In genomic region chr11:103730151-103730940, GRCh38 we compare ENCODE assay signal across 21 cellular contexts.
DNase-seq lines count a peak whose midpoint lies in the region; ATAC-seq, FAIRE-seq and TF ChIP-seq lines count a peak whose summit lies in the region.
"Had no signal": no experiment of that assay in that cellular context is flagged by ENCODE, and none has a peak within 500 bp of the region (broad histone marks: within the 10 kb centered on the region; RNA-seq: fewer than 3 reads in every experiment).

No MANE protein-coding gene starts in this region.

- peak; percentile 93 for ATAC-seq in SK-N-SH treated with all-trans-retinoic acid at 6 μM for 48 hours
- ATAC-seq in GM19467 (IDR thresholded peaks at IDR 0.05; ENCODE audit: unreplicated experiment) = no peak
- no peak for ATAC-seq in omental fat pad (ENCODE audit: low FRiP score)
- ATAC-seq: activated naive CD8-positive, alpha-beta T cell treated with anti-CD3 and anti-CD28 coated beads, Interleukin-2, amount 50 U/mL, for 24 hours; activated T-cell treated with anti-CD3 and anti-CD28 coated beads, Interleukin-2, amount 50 U/mL, for 4 hours; lower lobe of right lung had no signal

- no peaks in the 10 kb centered on the region for H3K36me3 Mint-ChIP-seq in CD14-positive monocyte
- H3K36me3 Mint-ChIP-seq: CD4-positive, alpha-beta memory T cell had no signal

- H3K4me1 Mint-ChIP-seq in CD14-positive monocyte = no peaks in the 10 kb centered on the region
- H3K4me1 Mint-ChIP-seq: activated naive CD8-positive, alpha-beta T cell treated with anti-CD3 and anti-CD28 coated beads, Interleukin-2, amount 50 U/mL, for 24 hours had no signal

- no peaks in the 10 kb centered on the region for H3K36me3 ChIP-seq in fibroblast of lung (ENCODE audit: control insufficient read depth, insufficient read depth, low read length)
- H3K36me3 ChIP-seq: lower lobe of right lung, neutrophil had no signal

- no peak overlapping the region for H3K27ac ChIP-seq in fibroblast of lung (ENCODE audit: insufficient read depth, low read length)
- H3K27ac ChIP-seq: lower lobe of right lung, neutrophil had no signal

- FAIRE-seq in GM19239 (lab: Jason Lieb, UNC) = no peak

- no peaks in the 10 kb centered on the region for H3K9me3 ChIP-seq in fibroblast of lung (ENCODE audit: control insufficient read depth, insufficient read depth, low read depth, low read length)
- H3K9me3 ChIP-seq: lower lobe of right lung, neutrophil had no signal

- TF ChIP-seq CTCF in fibroblast of lung (conservative IDR thresholded peaks at IDR 0.05 in 1 of 2, IDR thresholded peaks at IDR 0.05 in 1 of 2; ENCODE audit: low read depth in 1 of 2, low read length in 2 of 2) = no peak
- TF ChIP-seq CTCF in omental fat pad (IDR thresholded peaks at IDR 0.05) = no peak
- no peak for TF ChIP-seq CTCF in CD14-positive monocyte (IDR thresholded peaks at IDR 0.05)

- H3K27me3 ChIP-seq in fibroblast of lung (ENCODE audit: control insufficient read depth, insufficient read depth, low read length) = no peaks in the 10 kb centered on the region
- H3K27me3 ChIP-seq: neutrophil had no signal

- H3K4me3 Mint-ChIP-seq in CD14-positive monocyte = no peak overlapping the region
- H3K4me3 Mint-ChIP-seq: activated naive CD8-positive, alpha-beta T cell treated with anti-CD3 and anti-CD28 coated beads, Interleukin-2, amount 50 U/mL, for 24 hours; activated T-cell treated with anti-CD3 and anti-CD28 coated beads, Interleukin-2, amount 50 U/mL, for 4 hours; CD4-positive, alpha-beta memory T cell; dendritic cell treated with granulocyte-macrophage colony-stimulating factor and Interleukin-4, amounts not matched to agents 40 ng/mL and 50 ng/mL, for 4 days had no signal

- no peaks in the 10 kb centered on the region for H3K4me1 ChIP-seq in fibroblast of lung (ENCODE audit: control insufficient read depth, extremely low read depth, insufficient read depth, low read length)
- H3K4me1 ChIP-seq: lower lobe of right lung had no signal

- no peak overlapping the region for H3K27ac Mint-ChIP-seq in CD14-positive monocyte
- H3K27ac Mint-ChIP-seq: activated naive CD8-positive, alpha-beta T cell treated with anti-CD3 and anti-CD28 coated beads, Interleukin-2, amount 50 U/mL, for 24 hours; CD4-positive, alpha-beta memory T cell; dendritic cell treated with granulocyte-macrophage colony-stimulating factor and Interleukin-4, amounts not matched to agents 40 ng/mL and 50 ng/mL, for 4 days had no signal

- H3K4me2 ChIP-seq in fibroblast of lung (ENCODE audit: extremely low read depth, insufficient read depth, low read length) = no peak overlapping the region

- no peaks in the 10 kb centered on the region for H3K79me2 ChIP-seq in fibroblast of lung (ENCODE audit: control insufficient read depth, insufficient read depth, low read length)

- no peaks in the 10 kb centered on the region for H4K20me1 ChIP-seq in fibroblast of lung (ENCODE audit: control insufficient read depth, extremely low read depth, insufficient read depth, low read length)

- intact Hi-C loops in CD14-positive monocyte (cut with micrococcal nuclease) = no loop called here

- H3K4me3 ChIP-seq in fibroblast of lung (replicated peaks in 1 of 4; ENCODE audit: control extremely low read depth in 1 of 4, insufficient read depth in 1 of 4, low read depth in 3 of 4, low read length in 4 of 4) = no peak overlapping the region
- H3K4me3 ChIP-seq: lower lobe of right lung had no signal

- DNase-seq in HCEC 1CT (peak; percentile 39), fibroblast of lung (ENCODE audit: low read depth in 2 of 2) (peak; percentile 55 to 63), renal cortical epithelial cell (ENCODE audit: low read depth) (peak; percentile 48), omental fat pad (ENCODE audit: low spot score) (no peak), GM19239 (ENCODE audit: insufficient read length, low spot score) (no peak), CD14-positive monocyte (ENCODE audit: low spot score) (no peak)
- DNase-seq: activated CD4-positive, alpha-beta T cell treated with anti-CD3 and anti-CD28 coated beads for 4 hours; activated naive CD8-positive, alpha-beta T cell treated with anti-CD3 and anti-CD28 coated beads, Interleukin-2, amount 50 U/mL, for 24 hours; activated T-cell treated with anti-CD3 and anti-CD28 coated beads, Interleukin-2, amount 50 U/mL, for 4 hours; CD4-positive, alpha-beta memory T cell; GOT3; lower lobe of right lung; NCI-H1417 treated with DMSO at 0.1 percent for 48 hours; NCI-H524 treated with DMSO at 0.1 percent for 48 hours; RPMI8226; stimulated activated naive CD4-positive, alpha-beta T cell; T-helper 2 cell had no signal

- H3K9ac ChIP-seq in fibroblast of lung (ENCODE audit: insufficient read depth, low read length) = no peak overlapping the region

- H3K9me3 Mint-ChIP-seq in CD14-positive monocyte = peaks cover 5 to 20% (median 10%) of the 10 kb centered on the region in 7 donors

- no peak overlapping the region for H2AFZ ChIP-seq in fibroblast of lung (ENCODE audit: low read length)

- H3K27me3 Mint-ChIP-seq in CD14-positive monocyte (ENCODE audit: low read depth in 3 of 3) = peaks cover 0 to 1% (median 0%) of the 10 kb centered on the region in 3 donors
- H3K27me3 Mint-ChIP-seq: activated naive CD8-positive, alpha-beta T cell treated with anti-CD3 and anti-CD28 coated beads, Interleukin-2, amount 50 U/mL, for 24 hours; CD4-positive, alpha-beta memory T cell; dendritic cell treated with granulocyte-macrophage colony-stimulating factor and Interleukin-4, amounts not matched to agents 40 ng/mL and 50 ng/mL, for 4 days had no signal

TF ChIP-seq in SK-N-SH treated with all-trans-retinoic acid at 6 μM for 48 hours, 23 proteins besides CTCF, POLR2A, EP300 and RAD21:
- TF ChIP-seq ISL1 (CRISPR knock-in tag; IDR thresholded peaks at IDR 0.05) = peak; percentile 78
- no peak for TF ChIP-seq SNAI2 (CRISPR knock-in tag; IDR thresholded peaks at IDR 0.05)
- no peak for TF ChIP-seq PPARA (CRISPR knock-in tag; IDR thresholded peaks at IDR 0.05; ENCODE audit: borderline replicate concordance)
- TF ChIP-seq PATZ1 (CRISPR knock-in tag; IDR thresholded peaks at IDR 0.05; ENCODE audit: borderline replicate concordance) = 0 out of 2 replicates have a peak, but pooled peaks have one; percentile 18
- TF ChIP-seq CSRNP3 (CRISPR knock-in tag; IDR thresholded peaks at IDR 0.05) = no peak
- TF ChIP-seq RARB (CRISPR knock-in tag; IDR thresholded peaks at IDR 0.05) = no peak
- TF ChIP-seq ZNF8 (CRISPR knock-in tag; IDR thresholded peaks at IDR 0.05) = no peak
- TF ChIP-seq BACH2 (CRISPR knock-in tag; IDR thresholded peaks at IDR 0.05; ENCODE audit: borderline replicate concordance) = no peak
- TF ChIP-seq GLIS3 (CRISPR knock-in tag; IDR thresholded peaks at IDR 0.05) = no peak
- TF ChIP-seq ZC3H10 (CRISPR knock-in tag; IDR thresholded peaks at IDR 0.05) = peak; percentile 77; the same call in 1 of the 2 replicates
- TF ChIP-seq ARNTL (CRISPR knock-in tag; IDR thresholded peaks at IDR 0.05; ENCODE audit: borderline replicate concordance, low read depth) = no peak
TF ChIP-seq in SK-N-SH treated with all-trans-retinoic acid at 6 μM for 48 hours: peak in this region for 3.

Comparison
In these comparisons a context has a peak if more than half of its experiments do, and no peak if none do; other contexts are left out.
1. DNase-seq: peak in HCEC 1CT (single experiment), fibroblast of lung (2 of 2) and renal cortical epithelial cell (single experiment); none in omental fat pad (single experiment), GM19239 (single experiment) and CD14-positive monocyte (single experiment).